12 cellular contexts compared by ENCODE assay signal in the genomic region with DNA sequence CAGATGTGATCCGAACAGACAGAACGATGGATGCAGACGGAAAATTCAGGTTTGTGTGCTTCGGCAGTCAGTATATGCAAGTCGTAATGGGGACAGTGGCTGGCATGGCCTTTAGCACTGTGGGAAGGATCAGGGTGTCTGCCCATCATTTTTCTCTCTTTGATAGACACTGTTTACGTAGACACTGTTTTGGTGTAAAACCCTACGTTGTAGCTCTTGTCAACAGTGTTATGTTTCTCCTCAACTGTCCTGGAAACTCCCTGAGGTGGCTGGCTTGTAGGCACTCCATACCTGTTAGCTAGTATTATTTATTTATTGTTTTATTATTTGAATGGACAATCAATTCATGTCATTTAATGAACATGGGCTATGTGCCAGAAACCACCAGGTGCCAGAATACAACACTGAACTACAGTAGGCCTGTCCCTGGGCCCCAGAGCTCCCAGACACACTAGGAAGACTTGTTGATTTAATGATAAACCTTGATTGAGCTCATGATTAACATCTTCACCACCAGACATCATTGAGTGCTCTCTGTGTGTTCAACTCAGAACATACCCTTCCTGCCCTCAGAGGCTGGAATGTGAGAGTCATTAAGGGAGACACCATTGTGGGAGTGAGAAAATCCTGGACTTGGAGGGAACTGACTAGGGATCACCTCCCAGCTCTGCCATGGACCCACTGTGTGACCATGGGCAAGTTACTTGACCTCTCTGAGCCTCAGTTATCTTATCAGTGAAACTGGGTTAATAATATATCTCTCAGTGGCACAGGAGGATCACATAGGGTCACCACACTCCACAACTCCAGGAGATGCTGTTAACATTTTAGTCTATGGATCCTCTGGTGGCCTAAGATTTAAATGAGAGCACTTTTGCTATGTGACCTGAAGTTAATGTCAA. TPM values are rescaled to one million over a fixed set of nuclear protein-coding genes. Genes with fewer than 3 reads are reported as not detected.
A peak's percentile ranks its signal among the peaks of the same experiment; 100 is the strongest.
DNase-seq lines count a peak whose midpoint lies in the region; ATAC-seq and TF ChIP-seq lines count a peak whose summit lies in the region.
"Had no signal": no experiment of that assay in that cellular context is flagged by ENCODE, and none has a peak within 500 bp of the region (broad histone marks: within the 10 kb centered on the region; RNA-seq: fewer than 3 reads in every experiment).

No MANE protein-coding gene starts in this region.

- no peak for TF ChIP-seq CTCF in neutrophil (IDR thresholded peaks at IDR 0.05)
- TF ChIP-seq CTCF in endothelial cell (IDR thresholded peaks at IDR 0.05; ENCODE audit: unreplicated experiment): no peak

- no peaks in the 10 kb centered on the region for H3K9me3 ChIP-seq in neutrophil
- H3K9me3 ChIP-seq: breast epithelium had no signal

- ATAC-seq in SK-N-SH treated with all-trans-retinoic acid at 6 μM for 48 hours: no peak

- no peaks in the 10 kb centered on the region for H3K27me3 ChIP-seq in neutrophil
- H3K27me3 ChIP-seq: breast epithelium had no signal

- H3K4me1 Mint-ChIP-seq in endothelial cell (ENCODE audit: unreplicated experiment): peaks cover 10% of the 10 kb centered on the region

- H3K4me1 ChIP-seq in neutrophil (ENCODE audit: control insufficient read depth in 1 of 2, insufficient read depth in 1 of 2, low read depth in 1 of 2, low read length in 1 of 2): peaks cover 67 to 85% of the 10 kb centered on the region in 2 experiments
- H3K4me1 ChIP-seq: breast epithelium had no signal

- peaks cover 5% of the 10 kb centered on the region for H3K36me3 Mint-ChIP-seq in endothelial cell (ENCODE audit: low read depth, unreplicated experiment)

- DNase-seq in COLO668 (lab: John Stamatoyannopoulos, UW; ENCODE audit: unreplicated experiment): peak; percentile 40
- DNase-seq in NCI-H146 (lab: John Stamatoyannopoulos, UW): peak; percentile 88
- DNase-seq in activated effector memory CD4-positive, alpha-beta T cell treated with Interleukin-2 at 50 U/mL for 16 hours: peak; percentile 0
- DNase-seq in NOMO-1 treated with DMSO at 0.1 percent for 48 hours (lab: John Stamatoyannopoulos, UW; ENCODE audit: unreplicated experiment): no peak
- DNase-seq in AML-193 (lab: John Stamatoyannopoulos, UW): no peak
- DNase-seq in endothelial cell (ENCODE audit: low spot score): no peak
- DNase-seq: GOT3, nucleus accumbens, PC-9 had no signal

- H3K4me3 Mint-ChIP-seq in endothelial cell (ENCODE audit: unreplicated experiment): no peak overlapping the region

- peaks cover 3% of the 10 kb centered on the region for H3K27me3 Mint-ChIP-seq in endothelial cell (ENCODE audit: unreplicated experiment)

- peak overlapping the region in 1 of 2 experiments; percentile 4 for H3K4me3 ChIP-seq in neutrophil (ENCODE audit: low read depth in 1 of 2, low read length in 1 of 2)
- H3K4me3 ChIP-seq: breast epithelium, PC-9 had no signal

- H3K9me3 Mint-ChIP-seq in endothelial cell (ENCODE audit: unreplicated experiment): no peaks in the 10 kb centered on the region

- peaks cover 27% of the 10 kb centered on the region for H3K36me3 ChIP-seq in neutrophil
- H3K36me3 ChIP-seq: breast epithelium had no signal

- H3K27ac ChIP-seq in neutrophil: peak overlapping the region; percentile 100
- H3K27ac ChIP-seq: PC-9 had no signal

- H3K27ac Mint-ChIP-seq in endothelial cell (ENCODE audit: unreplicated experiment): no peak overlapping the region

TF ChIP-seq in SK-N-SH treated with all-trans-retinoic acid at 6 μM for 48 hours, 23 proteins besides CTCF, POLR2A, EP300 and RAD21:
- TF ChIP-seq ZFP30 (CRISPR knock-in tag; IDR thresholded peaks at IDR 0.05) (no peak), PPARA (CRISPR knock-in tag; IDR thresholded peaks at IDR 0.05; ENCODE audit: borderline replicate concordance) (no peak), ZC3H10 (CRISPR knock-in tag; IDR thresholded peaks at IDR 0.05) (no peak), BACH2 (CRISPR knock-in tag; IDR thresholded peaks at IDR 0.05; ENCODE audit: borderline replicate concordance) (no peak), TOX (CRISPR knock-in tag; IDR thresholded peaks at IDR 0.05; ENCODE audit: borderline replicate concordance) (no peak), ZNF8 (CRISPR knock-in tag; IDR thresholded peaks at IDR 0.05) (no peak), ISL1 (CRISPR knock-in tag; IDR thresholded peaks at IDR 0.05) (no peak)

RNA-seq across cellular contexts. Expression of a gene that starts 19.3 kb away (rescaled TPM):
- 7.1 TPM for total RNA-seq in endothelial cell (ENCODE audit: unreplicated experiment)

Comparison
In these comparisons a context has a peak if more than half of its experiments do, and no peak if none do; other contexts are left out.
1. DNase-seq: peak in COLO668 (single experiment), NCI-H146 (single experiment) and activated effector memory CD4-positive, alpha-beta T cell treated with Interleukin-2 at 50 U/mL for 16 hours (single experiment); none in NOMO-1 treated with DMSO at 0.1 percent for 48 hours (single experiment), AML-193 (0 of 2) and endothelial cell (single experiment).